ENCODE assay signal across 9 cellular contexts in genomic region chr14:37196604-37197420, GRCh38. TPM values are rescaled to one million over a fixed set of nuclear protein-coding genes. Genes with fewer than 3 reads are reported as not detected.
A peak's percentile ranks its signal among the peaks of the same experiment; 100 is the strongest.
DNase-seq lines count a peak whose midpoint lies in the region; ATAC-seq and TF ChIP-seq lines count a peak whose summit lies in the region.
"Had no signal": no experiment of that assay in that cellular context is flagged by ENCODE, and none has a peak within 500 bp of the region (broad histone marks: within the 10 kb centered on the region; RNA-seq: fewer than 3 reads in every experiment).

No MANE protein-coding gene starts in this region.

- TF ChIP-seq CTCF in WI38 (IDR thresholded peaks at IDR 0.05; ENCODE audit: low read depth, low read length) (no peak), fibroblast of villous mesenchyme (IDR thresholded peaks at IDR 0.05; ENCODE audit: insufficient read depth, low read depth, low read length) (no peak)

- ATAC-seq in GM18861 (IDR thresholded peaks at IDR 0.05; ENCODE audit: unreplicated experiment), result no peak
- ATAC-seq in left lobe of liver, result no peak

- peaks cover 7% of the 10 kb centered on the region for H3K4me1 ChIP-seq in rectal smooth muscle tissue (ENCODE audit: control insufficient read depth, insufficient read depth, low read length)

- H3K27me3 ChIP-seq in rectal smooth muscle tissue (ENCODE audit: control insufficient read depth, insufficient read depth, low read length), result no peaks in the 10 kb centered on the region

- H3K27ac ChIP-seq in rectal smooth muscle tissue (ENCODE audit: low read depth, low read length), result peak overlapping the region; percentile 81

- no peaks in the 10 kb centered on the region for H3K36me3 ChIP-seq in rectal smooth muscle tissue (ENCODE audit: control insufficient read depth, insufficient read depth, low read length)

- H3K4me3 ChIP-seq in GM08714 (ENCODE audit: low read length) (peak overlapping the region; percentile 29; the same call in 1 of the 2 replicates), WI38 (ENCODE audit: low read depth, low read length) (peak overlapping the region; percentile 64), fibroblast of villous mesenchyme (ENCODE audit: low read depth, low read length) (peak overlapping the region; percentile 64), rectal smooth muscle tissue (ENCODE audit: low read length) (peak overlapping the region; percentile 84)

- DNase-seq in fibroblast of villous mesenchyme (ENCODE audit: low read depth) (no peak), pons (ENCODE audit: low spot score) (no peak), NCI-H1436 treated with DMSO at 0.1 percent for 48 hours (lab: John Stamatoyannopoulos, UW) (no peak), left lobe of liver (ENCODE audit: low spot score) (no peak)
- DNase-seq: activated CD4-positive, CD25-positive, alpha-beta regulatory T cell had no signal

- no peak overlapping the region for H3K9ac ChIP-seq in rectal smooth muscle tissue (ENCODE audit: low read length)

RNA-seq across cellular contexts. Expression of gene MIPOL1, which starts 0.9 kb away (rescaled TPM):
- total RNA-seq in fibroblast of villous mesenchyme, result 10.0 and 14.7 TPM in 2 replicates
- 2.8 TPM for total RNA-seq in left lobe of liver

RNA-seq across cellular contexts. Expression of gene SLC25A21, which starts 24.4 kb away (rescaled TPM):
- total RNA-seq in fibroblast of villous mesenchyme, result 0.97 and 1.3 TPM in 2 replicates
- 0.25 TPM for total RNA-seq in left lobe of liver

Comparison
In these comparisons a context has a peak if more than half of its experiments do, and no peak if none do; other contexts are left out.
1. H3K4me3 ChIP-seq: peak in every context shown above with its lines; median percentile 84 in rectal smooth muscle tissue; 64 in WI38; 64 in fibroblast of villous mesenchyme; 29 in GM08714.